Comparison of ENCODE assay signal across 7 cellular contexts in the genomic region with DNA sequence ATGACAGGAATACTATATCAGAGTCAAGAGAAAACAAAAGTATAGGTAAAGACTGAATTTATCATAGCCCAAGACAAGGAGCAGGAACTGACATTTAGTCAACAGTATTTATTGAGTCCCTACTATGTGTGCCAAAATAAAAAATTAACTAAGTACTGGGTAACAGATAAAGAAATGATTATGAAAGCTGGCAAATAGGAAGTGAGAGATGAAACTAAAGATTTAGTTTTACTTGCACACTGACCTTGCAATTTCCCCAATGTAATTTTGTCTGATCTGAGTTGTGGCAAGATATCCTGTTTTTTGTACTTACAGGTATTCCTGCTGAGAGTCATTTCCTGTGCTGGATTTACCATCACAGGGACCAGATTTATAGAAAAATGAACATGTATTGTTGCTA.
DNase-seq lines count a peak whose midpoint lies in the region; ATAC-seq, FAIRE-seq and TF ChIP-seq lines count a peak whose summit lies in the region.
"Not testable (repeated sequence)": the region's sequence is repeated elsewhere in the genome, so short reads cannot be mapped to it uniquely, and the experiment has no call there.

No MANE protein-coding gene starts in this region.

- not testable (repeated sequence) for H3K9me3 Mint-ChIP-seq in activated B cell treated with CpG ODN at 0.5 μM for 24 hours

- not testable (repeated sequence) for TF ChIP-seq EP300 in A549 (IDR thresholded peaks at IDR 0.05)

- ATAC-seq in A549, result not testable (repeated sequence)
- ATAC-seq in GM19025 (IDR thresholded peaks at IDR 0.05; ENCODE audit: low read depth, unreplicated experiment) (peak; percentile 66), GM21381 (IDR thresholded peaks at IDR 0.05; ENCODE audit: unreplicated experiment) (peak; percentile 69), HG02588 (IDR thresholded peaks at IDR 0.05; ENCODE audit: unreplicated experiment) (peak; percentile 67), HG02981 (IDR thresholded peaks at IDR 0.05; ENCODE audit: unreplicated experiment) (peak; percentile 67), HG03442 (IDR thresholded peaks at IDR 0.05; ENCODE audit: unreplicated experiment) (peak; percentile 49), activated B cell treated with CpG ODN at 0.5 μM for 24 hours (ENCODE audit: low read depth) (peak; percentile 25)

- TF ChIP-seq CTCF in A549 (IDR thresholded peaks at IDR 0.05); activated B cell treated with CpG ODN at 0.5 μM for 24 hours (IDR thresholded peaks at IDR 0.05): not testable (repeated sequence)

- FAIRE-seq in A549 (lab: Jason Lieb, UNC), result peak; percentile 70

- intact Hi-C loops in activated B cell treated with CpG ODN at 0.5 μM for 24 hours (cut with micrococcal nuclease), result not testable (repeated sequence)

- H3K9me3 ChIP-seq in A549, result not testable (repeated sequence)

- H3K4me1 Mint-ChIP-seq in activated B cell treated with CpG ODN at 0.5 μM for 24 hours, result not testable (repeated sequence)

- H3K27ac ChIP-seq in A549, result not testable (repeated sequence)

- not testable (repeated sequence) for TF ChIP-seq POLR2A in A549 (IDR thresholded peaks at IDR 0.05; ENCODE audit: low read length)

- TF ChIP-seq RAD21 in A549 (conservative IDR thresholded peaks at IDR 0.05 in 1 of 2, IDR thresholded peaks at IDR 0.05 in 1 of 2), result not testable (repeated sequence)

- H3K27ac Mint-ChIP-seq in activated B cell treated with CpG ODN at 0.5 μM for 24 hours, result not testable (repeated sequence)

- H3K4me1 ChIP-seq in A549, result not testable (repeated sequence)

- POLR2A ChIA-PET in A549 (lab: Yijun Ruan, JAX); activated B cell treated with CpG ODN at 0.5 μM for 24 hours (lab: Charles Lee): not testable (repeated sequence)

- H3K4me3 Mint-ChIP-seq in activated B cell treated with CpG ODN at 0.5 μM for 24 hours, result not testable (repeated sequence)

- H3K27me3 Mint-ChIP-seq in activated B cell treated with CpG ODN at 0.5 μM for 24 hours, result not testable (repeated sequence)

- DNase-seq in A549 (ENCODE audit: low read depth in 1 of 2, low spot score in 1 of 2); activated B cell treated with CpG ODN at 0.5 μM for 24 hours: not testable (repeated sequence)

- H3K4me3 ChIP-seq in A549, result not testable (repeated sequence)

- H3K36me3 Mint-ChIP-seq in activated B cell treated with CpG ODN at 0.5 μM for 24 hours (ENCODE audit: low read depth), result not testable (repeated sequence)

- H3K4me2 ChIP-seq in A549, result not testable (repeated sequence)

- CTCF ChIA-PET in A549 (lab: Yijun Ruan, JAX); activated B cell treated with CpG ODN at 0.5 μM for 24 hours (lab: Charles Lee): not testable (repeated sequence)
